ENCODE assay signal across 20 cellular contexts in genomic region chr14:93285048-93285447, GRCh38. TPM values are rescaled to one million over a fixed set of nuclear protein-coding genes. Genes with fewer than 3 reads are reported as not detected.
DNase-seq lines count a peak whose midpoint lies in the region; ATAC-seq, FAIRE-seq and TF ChIP-seq lines count a peak whose summit lies in the region.
"Had no signal": no experiment of that assay in that cellular context is flagged by ENCODE, and none has a peak within 500 bp of the region (broad histone marks: within the 10 kb centered on the region; RNA-seq: fewer than 3 reads in every experiment).

No MANE protein-coding gene starts in this region.

- no peaks in the 10 kb centered on the region for H3K27me3 Mint-ChIP-seq in MCF 10A (ENCODE audit: insufficient read depth, unreplicated experiment)
- H3K27me3 Mint-ChIP-seq: activated CD4-positive, alpha-beta memory T cell treated with anti-CD3 and anti-CD28 coated beads for 36 hours had no signal

- CTCF ChIA-PET in HepG2 (lab: Yijun Ruan, JAX; ENCODE audit: low intra/inter-chr PET ratio, low total read pairs): no interaction called here
- CTCF ChIA-PET in MCF 10A (lab: Yijun Ruan, JAX): no interaction called here

- H3K36me3 ChIP-seq in HepG2 (replicated peaks in 1 of 2; ENCODE audit: control insufficient read depth in 1 of 2, insufficient read depth in 2 of 2, low read length in 2 of 2): peaks cover 2 to 11% of the 10 kb centered on the region in 2 experiments
- H3K36me3 ChIP-seq: neural progenitor cell, right atrium auricular region, thoracic aorta had no signal

- in situ Hi-C loops in ACHN (cut with HindIII; ENCODE audit: low pct_ligation_motif_present, low pct_unique_long_range_greater_than_20kb, low sequenced_read_pairs): no loop called here
- in situ Hi-C loops in HepG2 (cut with HindIII; ENCODE audit: extremely low pct_ligation_motif_present, low pct_unique_long_range_greater_than_20kb): no loop called here

- peaks cover 31% of the 10 kb centered on the region for H3K36me3 Mint-ChIP-seq in MCF 10A (ENCODE audit: insufficient read depth, unreplicated experiment)
- H3K36me3 Mint-ChIP-seq: neural progenitor cell had no signal

- no peaks in the 10 kb centered on the region for H3K27me3 ChIP-seq in HepG2 (ENCODE audit: control insufficient read depth in 1 of 2, insufficient read depth in 2 of 2, low read length in 2 of 2)
- H3K27me3 ChIP-seq: dorsolateral prefrontal cortex, neural progenitor cell, right atrium auricular region had no signal

- H3K4me3 Mint-ChIP-seq in MCF 10A (ENCODE audit: unreplicated experiment): no peak overlapping the region
- H3K4me3 Mint-ChIP-seq: activated CD4-positive, alpha-beta memory T cell treated with anti-CD3 and anti-CD28 coated beads for 36 hours; activated T-helper 1 cell treated with anti-CD3 and anti-CD28 coated beads, Interleukin-12 subunit alpha, Interleukin-12 subunit beta, Interleukin-2, Interleukin-4 antibody, amounts not matched to agents 30 ng/mL and 10 ng/mL and 1 ng/mL, durations not matched to agents 14 hours and 24 hours and 36 hours; neural progenitor cell had no signal

- H3K4me1 ChIP-seq in HepG2 (ENCODE audit: insufficient read depth, low read length): peaks cover 24% of the 10 kb centered on the region
- H3K4me1 ChIP-seq: right atrium auricular region had no signal

- no peaks in the 10 kb centered on the region for H3K9me3 Mint-ChIP-seq in MCF 10A (ENCODE audit: unreplicated experiment)
- H3K9me3 Mint-ChIP-seq: activated CD4-positive, alpha-beta memory T cell treated with anti-CD3 and anti-CD28 coated beads for 36 hours; activated T-helper 1 cell treated with anti-CD3 and anti-CD28 coated beads, Interleukin-12 subunit alpha, Interleukin-12 subunit beta, Interleukin-2, Interleukin-4 antibody, amounts not matched to agents 30 ng/mL and 10 ng/mL and 1 ng/mL, durations not matched to agents 14 hours and 24 hours and 36 hours; neural progenitor cell had no signal

- H3K4me1 Mint-ChIP-seq in MCF 10A (ENCODE audit: insufficient read depth, unreplicated experiment): no peaks in the 10 kb centered on the region
- H3K4me1 Mint-ChIP-seq: neural progenitor cell had no signal

- no peak for TF ChIP-seq POLR2A in HepG2 (IDR thresholded peaks at IDR 0.05; ENCODE audit: insufficient read depth in 1 of 2, low read depth in 2 of 2, low read length in 2 of 2)

- TF ChIP-seq RAD21 in HepG2 (CRISPR knock-in tag; IDR thresholded peaks at IDR 0.05): no peak

- 90% methylated on average over 2 of the region's 2 CpGs for WGBS in HepG2 (ENCODE audit: low lambda C conversion rate)

- no TSS peak for BruUV-seq in HepG2 (replicated peaks; lab: Mats Ljungman, UMichigan)
- no TSS peak for BruUV-seq in MCF 10A (replicated peaks; lab: Mats Ljungman, UMichigan)

- no peaks in the 10 kb centered on the region for H3K9me3 ChIP-seq in HepG2 (ENCODE audit: low read length)
- H3K9me3 ChIP-seq: right atrium auricular region, thoracic aorta had no signal

- H3K4me2 ChIP-seq in HepG2 (ENCODE audit: low read depth, low read length): no peak overlapping the region
- H3K4me2 ChIP-seq: neural progenitor cell had no signal

- FAIRE-seq in HepG2 (lab: Jason Lieb, UNC): no peak
- FAIRE-seq: TTC549 had no signal

- H3K9ac ChIP-seq in HepG2 (ENCODE audit: insufficient read depth, low read depth, low read length): no peak overlapping the region
- H3K9ac ChIP-seq: neural progenitor cell had no signal

- no peak overlapping the region for H3K4me3 ChIP-seq in fibroblast of villous mesenchyme (ENCODE audit: low read depth, low read length)
- H3K4me3 ChIP-seq in HepG2 (replicated peaks in 1 of 3; ENCODE audit: insufficient read depth in 1 of 3, low read depth in 2 of 3, low read length in 3 of 3): no peak overlapping the region
- H3K4me3 ChIP-seq: dorsolateral prefrontal cortex, lung, neural progenitor cell, right atrium auricular region, thoracic aorta had no signal

- DNase-seq in ACHN (peak; percentile 41), amniotic epithelial cell (ENCODE audit: low read depth) (peak; percentile 45), fibroblast of villous mesenchyme (ENCODE audit: low read depth) (peak; percentile 25), HepG2 (ENCODE audit: low spot score) (no peak), MCF 10A (ENCODE audit: unreplicated experiment) (no peak)
- no peak for DNase-seq in activated naive CD4-positive, alpha-beta T cell (lab: John Stamatoyannopoulos, UW)
- DNase-seq: activated CD4-positive, alpha-beta memory T cell treated with anti-CD3 and anti-CD28 coated beads for 36 hours; Calu3; dorsolateral prefrontal cortex; GOT3; NCI-H1092 treated with DMSO at 0.1 percent for 48 hours; NCI-H226 had no signal

- intact Hi-C loops in HepG2 (cut with micrococcal nuclease; ENCODE audit: unreplicated experiment): loop anchor here (10.0 kb wide), 1 partner anchor 50 kb away; the partner anchor contains the start of gene BTBD7
- intact Hi-C loops in MCF 10A (cut with micrococcal nuclease): no loop called here

- peaks cover 4% of the 10 kb centered on the region for H3K79me2 ChIP-seq in HepG2 (ENCODE audit: insufficient read depth, low read length)

- ATAC-seq in GM21529 (IDR thresholded peaks at IDR 0.05; ENCODE audit: unreplicated experiment): peak; percentile 61
- ATAC-seq in HepG2: no peak
- ATAC-seq in HG02970 (IDR thresholded peaks at IDR 0.05; ENCODE audit: low FRiP score, unreplicated experiment): no peak

- no peak for TF ChIP-seq EP300 in HepG2 (IDR thresholded peaks at IDR 0.05; ENCODE audit: low read depth in 2 of 2, low read length in 2 of 2)
- TF ChIP-seq EP300 in HepG2 (CRISPR knock-in tag; IDR thresholded peaks at IDR 0.05; ENCODE audit: borderline replicate concordance): no peak

- POLR2A ChIA-PET in HepG2 (lab: Yijun Ruan, JAX) (no interaction called here), MCF 10A (lab: Yijun Ruan, JAX) (no interaction called here)

- no peak for TF ChIP-seq CTCF in fibroblast of villous mesenchyme (IDR thresholded peaks at IDR 0.05; ENCODE audit: insufficient read depth, low read depth, low read length)
- no peak for TF ChIP-seq CTCF in HepG2 (CRISPR knock-in tag; IDR thresholded peaks at IDR 0.05)
- no peak for TF ChIP-seq CTCF in MCF 10A (IDR thresholded peaks at IDR 0.05; ENCODE audit: unreplicated experiment)

- no peak overlapping the region for H3K27ac Mint-ChIP-seq in MCF 10A (ENCODE audit: low read depth, unreplicated experiment)
- H3K27ac Mint-ChIP-seq: activated CD4-positive, alpha-beta memory T cell treated with anti-CD3 and anti-CD28 coated beads for 36 hours; activated T-helper 1 cell treated with anti-CD3 and anti-CD28 coated beads, Interleukin-12 subunit alpha, Interleukin-12 subunit beta, Interleukin-2, Interleukin-4 antibody, amounts not matched to agents 30 ng/mL and 10 ng/mL and 1 ng/mL, durations not matched to agents 14 hours and 24 hours and 36 hours; neural progenitor cell had no signal

- H4K20me1 ChIP-seq in HepG2 (ENCODE audit: insufficient read depth, low read length): no peaks in the 10 kb centered on the region

- H3K27ac ChIP-seq in HepG2 (ENCODE audit: extremely low read length, insufficient read depth, low read length): no peak overlapping the region
- H3K27ac ChIP-seq: neural progenitor cell, right atrium auricular region, thoracic aorta had no signal

- H2AFZ ChIP-seq in HepG2 (ENCODE audit: low read length): no peak overlapping the region
- H2AFZ ChIP-seq: neural progenitor cell had no signal

TF ChIP-seq in HepG2, 621 proteins besides CTCF, POLR2A, EP300 and RAD21:
- TF ChIP-seq CERS6 (CRISPR knock-in tag; IDR thresholded peaks at IDR 0.05) (no peak), MAFK (conservative IDR thresholded peaks at IDR 0.05 in 1 of 2, IDR thresholded peaks at IDR 0.05 in 1 of 2; ENCODE audit: low read length in 2 of 2) (0 out of 4 replicates have a peak, but pooled peaks of 1 of the 2 experiments have one; percentile 22)

RNA-seq across cellular contexts. Expression of gene BTBD7, which starts 47.8 kb away (rescaled TPM):
- total RNA-seq in fibroblast of villous mesenchyme: 29.0 and 35.4 TPM in 2 replicates
- 15.2 and 19.9 TPM in 2 replicates for total RNA-seq in HepG2 (2016; rRNA removed; fragmentation: Illumina TruSeq; extraction: Trizol)
- 25.9 and 26.4 TPM in 2 replicates for total RNA-seq in HepG2 (2016; cell fraction: cytosol; rRNA removed; fragmentation: Illumina TruSeq; extraction: Trizol; ENCODE audit: low read depth)
- total RNA-seq in HepG2 (2016; cell fraction: insoluble cytoplasmic fraction; rRNA removed; fragmentation: Illumina TruSeq; extraction: Trizol): 12.9 and 17.5 TPM in 2 replicates
- total RNA-seq in HepG2 (2016; cell fraction: membrane; rRNA removed; fragmentation: Illumina TruSeq; extraction: Trizol): 21.6 and 25.2 TPM in 2 replicates
- 14.3 and 17.4 TPM in 2 replicates for total RNA-seq in HepG2 (2016; cell fraction: nucleus; rRNA removed; fragmentation: Illumina TruSeq; extraction: Trizol)
- 9.7 and 11.6 TPM in 2 replicates for polyA plus RNA-seq in HepG2 (2011; rRNA removed)
- 7.2 and 8.0 TPM in 2 replicates for polyA plus RNA-seq in HepG2 (2011; cell fraction: cytosol; rRNA removed)
- 7.6 and 8.4 TPM in 2 replicates for polyA plus RNA-seq in HepG2 (2011; cell fraction: nucleus; rRNA removed)
- polyA plus RNA-seq in HepG2 (2012): 8.0 and 8.5 TPM in 2 replicates
- 2.0 and 2.3 TPM in 2 replicates for polyA plus RNA-seq in HepG2 (2016; cell fraction: cytosol; fragmentation: Illumina TruSeq; extraction: Trizol; ENCODE audit: low read depth)
- polyA plus RNA-seq in HepG2 (2016; cell fraction: insoluble cytoplasmic fraction; fragmentation: Illumina TruSeq; extraction: Trizol; ENCODE audit: low read depth): 13.9 and 15.1 TPM in 2 replicates
- 6.0 and 7.2 TPM in 2 replicates for polyA plus RNA-seq in HepG2 (2016; cell fraction: membrane; fragmentation: Illumina TruSeq; extraction: Trizol; ENCODE audit: low read depth)
- polyA plus RNA-seq in HepG2 (2016; cell fraction: nucleus; fragmentation: Illumina TruSeq; extraction: Trizol; ENCODE audit: insufficient read depth, low read depth): 19.2 and 19.5 TPM in 2 replicates
- 28.3 and 39.7 TPM in 2 replicates for polyA minus RNA-seq in HepG2 (2011; rRNA and poly(A)+ RNA removed; ENCODE audit: low replicate concordance)
- polyA minus RNA-seq in HepG2 (2011; cell fraction: cytosol; rRNA and poly(A)+ RNA removed): 13.5 and 16.3 TPM in 2 replicates
- 18.5 and 23.7 TPM in 2 replicates for polyA minus RNA-seq in HepG2 (2011; cell fraction: nucleus; rRNA and poly(A)+ RNA removed)
- total RNA-seq in MCF 10A (2022): 32.5 and 45.4 TPM in 2 replicates

Comparison
In these comparisons a context has a peak if more than half of its experiments do, and no peak if none do; other contexts are left out.
1. DNase-seq: peak in ACHN (single experiment), amniotic epithelial cell (single experiment) and fibroblast of villous mesenchyme (single experiment); none in HepG2 (single experiment), activated naive CD4-positive, alpha-beta T cell (0 of 4) and MCF 10A (single experiment).